ENCODE assay signal across 9 cellular contexts in the genomic region with DNA sequence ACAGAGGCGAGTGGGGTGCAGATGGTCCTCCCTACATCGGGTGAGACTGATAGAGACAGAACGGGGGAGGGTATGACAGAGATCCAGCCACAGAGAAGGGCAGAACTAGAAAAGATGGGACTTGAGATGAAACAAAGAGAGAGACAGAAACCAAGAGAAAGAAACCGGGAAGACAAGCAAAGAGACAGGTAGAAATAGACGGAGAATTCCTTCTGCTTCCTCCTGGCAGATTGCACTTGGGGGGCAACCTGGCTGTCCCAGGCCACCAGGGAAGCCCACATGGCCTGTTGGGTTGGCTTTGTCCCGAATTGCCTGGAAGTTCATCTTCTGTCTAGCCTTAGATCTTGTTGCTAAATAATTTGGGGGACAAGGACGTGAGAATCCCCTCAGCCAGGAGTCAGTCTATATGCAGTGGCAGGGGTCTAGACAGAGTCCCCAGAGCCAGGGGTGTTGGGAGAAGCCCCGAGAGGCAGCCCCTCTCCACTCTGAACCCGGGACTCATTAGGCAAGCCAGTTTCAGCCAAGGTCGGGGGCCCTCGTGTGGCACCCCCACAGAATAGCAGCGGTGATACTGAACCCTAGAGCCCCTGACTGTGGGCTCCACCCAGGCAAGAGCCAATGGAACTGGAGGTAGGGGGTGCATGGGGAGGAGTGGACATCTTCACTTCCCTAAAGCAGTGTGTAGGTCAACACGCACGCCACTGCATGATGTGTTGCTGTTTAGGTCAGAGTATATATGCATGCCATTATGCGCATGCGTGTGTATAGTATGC. TPM values are rescaled to one million over a fixed set of nuclear protein-coding genes. Genes with fewer than 3 reads are reported as not detected.
DNase-seq lines count a peak whose midpoint lies in the region; ATAC-seq and TF ChIP-seq lines count a peak whose summit lies in the region.
"Had no signal": no experiment of that assay in that cellular context is flagged by ENCODE, and none has a peak within 500 bp of the region (broad histone marks: within the 10 kb centered on the region; RNA-seq: fewer than 3 reads in every experiment).

No MANE protein-coding gene starts in this region.

- H3K4me1 ChIP-seq in duodenal mucosa (ENCODE audit: control insufficient read depth in 1 of 2, insufficient read depth in 2 of 2, low read length in 2 of 2): peaks cover 6 to 24% of the 10 kb centered on the region in 2 donors
- H3K4me1 ChIP-seq in neutrophil (ENCODE audit: control insufficient read depth in 1 of 2, insufficient read depth in 1 of 2, low read depth in 1 of 2, low read length in 1 of 2): peaks cover 81 to 84% of the 10 kb centered on the region in 2 experiments
- H3K4me1 ChIP-seq: pancreas had no signal

- TF ChIP-seq CTCF in neutrophil (IDR thresholded peaks at IDR 0.05) (peak; percentile 87), omental fat pad (IDR thresholded peaks at IDR 0.05) (no peak)

- no peaks in the 10 kb centered on the region for H3K9me3 ChIP-seq in duodenal mucosa (ENCODE audit: control insufficient read depth in 1 of 2, low read length in 2 of 2)
- H3K9me3 ChIP-seq in neutrophil: no peaks in the 10 kb centered on the region
- H3K9me3 ChIP-seq: pancreas had no signal

- DNase-seq in COR-L47 (lab: John Stamatoyannopoulos, UW): peak; percentile 9
- peak; percentile 50 for DNase-seq in HT1080 (ENCODE audit: low read depth)
- DNase-seq in activated CD4-positive, CD25-positive, alpha-beta regulatory T cell treated with anti-CD3 and anti-CD28 coated beads, Interleukin-2, amount 50 U/mL, for 72 hours: peak; percentile 69
- no peak for DNase-seq in HCEC 1CT
- no peak for DNase-seq in omental fat pad (ENCODE audit: low spot score)

- H3K4me3 ChIP-seq in duodenal mucosa (ENCODE audit: low read depth in 1 of 2, low read length in 2 of 2): peak overlapping the region; percentile 65 to 79
- H3K4me3 ChIP-seq in neutrophil (ENCODE audit: low read depth in 1 of 2, low read length in 1 of 2): peak overlapping the region; percentile 86 to 95

- ATAC-seq in GM21367 (IDR thresholded peaks at IDR 0.05; ENCODE audit: unreplicated experiment) (peak; percentile 27), omental fat pad (ENCODE audit: low FRiP score) (no peak)

- H3K27ac ChIP-seq in duodenal mucosa (ENCODE audit: low read depth, low read length): no peak overlapping the region
- H3K27ac ChIP-seq in neutrophil: peak overlapping the region; percentile 100
- H3K27ac ChIP-seq: pancreas had no signal

- peaks cover 0 to 4% of the 10 kb centered on the region in 2 donors for H3K27me3 ChIP-seq in duodenal mucosa (ENCODE audit: control insufficient read depth in 1 of 2, insufficient read depth in 2 of 2, low read length in 2 of 2)
- H3K27me3 ChIP-seq in neutrophil: peaks cover 15% of the 10 kb centered on the region
- H3K27me3 ChIP-seq: pancreas had no signal

- peak overlapping the region in 1 of 2 donors; percentile 40 for H3K9ac ChIP-seq in duodenal mucosa (ENCODE audit: low read depth in 1 of 2, low read length in 2 of 2)

- H3K36me3 ChIP-seq in duodenal mucosa (ENCODE audit: control insufficient read depth in 1 of 2, insufficient read depth in 2 of 2, low read length in 2 of 2) (peaks cover 5 to 6% of the 10 kb centered on the region in 2 donors), neutrophil (peaks cover 20% of the 10 kb centered on the region)
- H3K36me3 ChIP-seq: pancreas had no signal

RNA-seq across cellular contexts. Expression of gene TSPOAP1, which starts 0.6 kb away (rescaled TPM):
- total RNA-seq in HT1080 (2014; rRNA removed; shearing (Covaris generic)): 1.8 and 2.3 TPM in 2 replicates
- 1.2 and 1.6 TPM in 2 replicates for polyA plus RNA-seq in HT1080 (2015; cell fraction: cytosol; rRNA removed)
- 29.4 and 30.8 TPM in 2 replicates for polyA plus RNA-seq in HT1080 (2015; cell fraction: nucleus; rRNA removed)
- total RNA-seq in omental fat pad: 10 to 100 TPM in 1 of 4 donors, 1 to 10 TPM in 3; 1.9 to 13.6 (median 5.4) TPM

RNA-seq across cellular contexts. Expression of gene SUPT4H1, which starts 22.8 kb away (rescaled TPM):
- 157 and 168 TPM in 2 replicates for total RNA-seq in HT1080 (2014; rRNA removed; shearing (Covaris generic))
- polyA plus RNA-seq in HT1080 (2015; cell fraction: cytosol; rRNA removed): 111 and 127 TPM in 2 replicates
- polyA plus RNA-seq in HT1080 (2015; cell fraction: nucleus; rRNA removed): 62.2 and 69.3 TPM in 2 replicates
- 10 to 100 TPM; 42.1 to 49.2 (median 47.3) TPM for total RNA-seq in omental fat pad

RNA-seq across cellular contexts. Expression of gene MPO, which starts 48.5 kb away (rescaled TPM):
- not detected in 2 replicates for total RNA-seq in HT1080 (2014; rRNA removed; shearing (Covaris generic))
- polyA plus RNA-seq in HT1080 (2015; cell fraction: cytosol; rRNA removed): not detected in 2 replicates
- polyA plus RNA-seq in HT1080 (2015; cell fraction: nucleus; rRNA removed): not detected in 2 replicates
- total RNA-seq in omental fat pad: under 1 TPM in 2 of 4 donors, not detected in 2; 0.19 to 0.84 TPM

Comparison
In these comparisons a context has a peak if more than half of its experiments do, and no peak if none do; other contexts are left out.
1. DNase-seq: peak in COR-L47 (single experiment), HT1080 (single experiment) and activated CD4-positive, CD25-positive, alpha-beta regulatory T cell treated with anti-CD3 and anti-CD28 coated beads, Interleukin-2, amount 50 U/mL, for 72 hours (single experiment); none in HCEC 1CT (single experiment) and omental fat pad (single experiment).